In genomic region chr2:127080226-127080940, GRCh38 we compare ENCODE assay signal across 8 cellular contexts. TPM values are rescaled to one million over a fixed set of nuclear protein-coding genes. Genes with fewer than 3 reads are reported as not detected.
A peak's percentile ranks its signal among the peaks of the same experiment; 100 is the strongest.
DNase-seq lines count a peak whose midpoint lies in the region; ATAC-seq and TF ChIP-seq lines count a peak whose summit lies in the region.

No MANE protein-coding gene starts in this region.

- peaks cover 83% of the 10 kb centered on the region for H3K4me1 Mint-ChIP-seq in activated B cell treated with CpG ODN at 0.5 μM for 24 hours

- H3K36me3 ChIP-seq in MG63 = no peaks in the 10 kb centered on the region

- DNase-seq in activated T-cell treated with anti-CD3 and anti-CD28 coated beads for 24 hours (ENCODE audit: low read depth) = peak; percentile 36
- DNase-seq in activated T-cell treated with anti-CD3 and anti-CD28 coated beads, Interleukin-2, amount 50 U/mL, for 1 hour = no peak
- DNase-seq in activated B cell treated with CpG ODN at 0.5 μM for 24 hours = no peak
- peak; percentile 52 for DNase-seq in left cardiac atrium
- no peak for DNase-seq in stimulated activated naive CD8-positive, alpha-beta T cell treated with anti-CD3 and anti-CD28 coated beads, Interleukin-15, Interleukin-2, amounts not matched to agents 100 U/mL and 50 U/mL, for 24 hours
- no peak for DNase-seq in medulla oblongata (ENCODE audit: extremely low spot score)
- DNase-seq in MG63 = no peak
- DNase-seq in hepatic stellate cell (ENCODE audit: low spot score) = no peak

- no peaks in the 10 kb centered on the region for H3K27me3 ChIP-seq in MG63

- intact Hi-C loops in activated B cell treated with CpG ODN at 0.5 μM for 24 hours (cut with micrococcal nuclease) = loop anchor here (2.0 to 10.0 kb wide), 8 partner anchors 16 to 1237 kb away; partner anchors contain the start of genes GYPC, HS6ST1, MAP3K2 and SAP130
- intact Hi-C loops in left cardiac atrium (cut with DNase I) = no loop called here

- no peaks in the 10 kb centered on the region for H3K9me3 Mint-ChIP-seq in activated B cell treated with CpG ODN at 0.5 μM for 24 hours

- no peak overlapping the region for H3K4me3 ChIP-seq in MG63

- H3K36me3 Mint-ChIP-seq in activated B cell treated with CpG ODN at 0.5 μM for 24 hours (ENCODE audit: low read depth) = peaks cover 11% of the 10 kb centered on the region

- peak overlapping the region; percentile 95 for H3K27ac Mint-ChIP-seq in activated B cell treated with CpG ODN at 0.5 μM for 24 hours

- TF ChIP-seq CTCF in activated B cell treated with CpG ODN at 0.5 μM for 24 hours (IDR thresholded peaks at IDR 0.05) = no peak

- POLR2A ChIA-PET in activated B cell treated with CpG ODN at 0.5 μM for 24 hours (lab: Charles Lee) = interaction anchor here (0.5 to 2.3 kb wide), 12 partner anchors 10 to 559 kb away, joined by 3 to 11 read pairs (median 4); partner anchors contain the start of gene BIN1

- peak overlapping the region; percentile 84 for H3K4me3 Mint-ChIP-seq in activated B cell treated with CpG ODN at 0.5 μM for 24 hours

- H3K9me3 ChIP-seq in MG63 = no peaks in the 10 kb centered on the region

- no peaks in the 10 kb centered on the region for H3K27me3 Mint-ChIP-seq in activated B cell treated with CpG ODN at 0.5 μM for 24 hours

- ATAC-seq in activated B cell treated with CpG ODN at 0.5 μM for 24 hours (ENCODE audit: low read depth) (peak; percentile 46), left cardiac atrium (peak; percentile 54 to 55)
- peak; percentile 55 for ATAC-seq in stimulated activated naive CD8-positive, alpha-beta T cell treated with anti-CD3 and anti-CD28 coated beads, Interleukin-15, Interleukin-2, amounts not matched to agents 100 U/mL and 50 U/mL, for 24 hours

- CTCF ChIA-PET in activated B cell treated with CpG ODN at 0.5 μM for 24 hours (lab: Charles Lee) = interaction anchor here (1.1 to 1.8 kb wide), 3 partner anchors 13 to 117 kb away, joined by 3 to 7 read pairs (median 4); partner anchors contain the start of gene BIN1

RNA-seq across cellular contexts. Expression of gene BIN1, which starts 26.6 kb away (rescaled TPM):
- total RNA-seq in activated B cell treated with CpG ODN at 0.5 μM for 24 hours = 62.5 and 63.5 TPM in 2 replicates
- total RNA-seq in left cardiac atrium = 10 to 100 TPM; 16.2 to 23.6 TPM
- total RNA-seq in MG63 (2014; rRNA removed; shearing (Covaris generic); ENCODE audit: low replicate concordance) = 33.7 and 50.8 TPM in 2 replicates

Comparison
In these comparisons a context has a peak if more than half of its experiments do, and no peak if none do; other contexts are left out.
1. DNase-seq: peak in activated T-cell treated with anti-CD3 and anti-CD28 coated beads for 24 hours (single experiment) and left cardiac atrium (single experiment); none in activated T-cell treated with anti-CD3 and anti-CD28 coated beads, Interleukin-2, amount 50 U/mL, for 1 hour (single experiment), activated B cell treated with CpG ODN at 0.5 μM for 24 hours (single experiment), stimulated activated naive CD8-positive, alpha-beta T cell treated with anti-CD3 and anti-CD28 coated beads, Interleukin-15, Interleukin-2, amounts not matched to agents 100 U/mL and 50 U/mL, for 24 hours (single experiment), medulla oblongata (single experiment), MG63 (single experiment) and hepatic stellate cell (single experiment).
2. Peak in every context shown above with its lines, with median percentiles within 50 percentile points of each other: ATAC-seq.